ENCODE assay signal across 18 cellular contexts in genomic region chr2:218855305-218856167, GRCh38. TPM values are rescaled to one million over a fixed set of nuclear protein-coding genes. Genes with fewer than 3 reads are reported as not detected.
DNase-seq lines count a peak whose midpoint lies in the region; ATAC-seq and TF ChIP-seq lines count a peak whose summit lies in the region.
"Had no signal": no experiment of that assay in that cellular context is flagged by ENCODE, and none has a peak within 500 bp of the region (broad histone marks: within the 10 kb centered on the region; RNA-seq: fewer than 3 reads in every experiment).

No MANE protein-coding gene starts in this region.

- ATAC-seq in sciatic nerve, result no peak
- no peak for ATAC-seq in GM19395 (IDR thresholded peaks at IDR 0.05; ENCODE audit: unreplicated experiment)
- ATAC-seq in HG03196 (IDR thresholded peaks at IDR 0.05; ENCODE audit: unreplicated experiment), result no peak

- no peaks in the 10 kb centered on the region for H3K36me3 ChIP-seq in Loucy (ENCODE audit: insufficient read depth, low read length)

- no peak for TF ChIP-seq CTCF in Loucy (conservative IDR thresholded peaks at IDR 0.05; ENCODE audit: low read length)

- intact Hi-C loops in sciatic nerve (cut with DNase I), result no loop called here

- peak overlapping the region; percentile 35 for H3K4me2 ChIP-seq in Loucy (ENCODE audit: low read depth, low read length, poor library complexity, severe bottlenecking)

- DNase-seq in D341Med (ENCODE audit: low spot score) (peak; percentile 12), left kidney (ENCODE audit: low read depth, low spot score) (peak; percentile 77), sciatic nerve (ENCODE audit: low spot score) (peak; percentile 51), kidney glomerular epithelial cell (lab: John Stamatoyannopoulos, UW) (no peak)
- DNase-seq: CD8-positive, alpha-beta memory T cell; EL; H9; MV-4-11; NCI-H1436 treated with DMSO at 0.1 percent for 48 hours; NCI-H2081; NCI-H226; NCI-H526 treated with DMSO at 0.1 percent for 48 hours; SIG-M5 had no signal

- no peak overlapping the region for H3K9ac ChIP-seq in Loucy (ENCODE audit: low read depth, low read length, poor library complexity, severe bottlenecking)

- H3K9me3 ChIP-seq in Loucy (ENCODE audit: insufficient read depth, low read depth, low read length), result no peaks in the 10 kb centered on the region

- H4K20me1 ChIP-seq in Loucy (ENCODE audit: insufficient read depth, low read length, poor library complexity, severe bottlenecking), result no peaks in the 10 kb centered on the region

- no peaks in the 10 kb centered on the region for H3F3A ChIP-seq in Loucy (ENCODE audit: low read depth)

- peaks cover 11% of the 10 kb centered on the region for H3K4me1 ChIP-seq in Loucy (ENCODE audit: insufficient read depth, low read length, poor library complexity, severe bottlenecking)

- H3K79me2 ChIP-seq in Loucy (ENCODE audit: insufficient read depth, low read length), result no peaks in the 10 kb centered on the region

- H2AFZ ChIP-seq in Loucy (ENCODE audit: low read length), result no peak overlapping the region

- peaks cover 6% of the 10 kb centered on the region for H3K27me3 ChIP-seq in Loucy (ENCODE audit: insufficient read depth, low read length, poor library complexity, severe bottlenecking)

- H3K9me2 ChIP-seq in Loucy (replicated peaks; ENCODE audit: low read depth, low read length), result no peaks in the 10 kb centered on the region

- no peak overlapping the region for H3K4me3 ChIP-seq in Loucy (ENCODE audit: low read length, poor library complexity, severe bottlenecking)

RNA-seq across cellular contexts. Expression of gene WNT6, which starts 4.1 kb away (rescaled TPM):
- total RNA-seq in sciatic nerve, result 23.3 TPM
- total RNA-seq: H9 had no signal

RNA-seq across cellular contexts. Expression of gene PRKAG3, which starts 23.9 kb away (rescaled TPM):
- total RNA-seq in sciatic nerve, result 0.49 TPM
- total RNA-seq: CD8-positive, alpha-beta memory T cell; H9; OCI-LY7; RPMI7951 had no signal

RNA-seq across cellular contexts. Expression of gene WNT10A, which starts 25.1 kb away (rescaled TPM):
- 0.94 TPM for total RNA-seq in sciatic nerve
- total RNA-seq: H9 had no signal
